ENCODE assay signal across 15 cellular contexts in the genomic region with DNA sequence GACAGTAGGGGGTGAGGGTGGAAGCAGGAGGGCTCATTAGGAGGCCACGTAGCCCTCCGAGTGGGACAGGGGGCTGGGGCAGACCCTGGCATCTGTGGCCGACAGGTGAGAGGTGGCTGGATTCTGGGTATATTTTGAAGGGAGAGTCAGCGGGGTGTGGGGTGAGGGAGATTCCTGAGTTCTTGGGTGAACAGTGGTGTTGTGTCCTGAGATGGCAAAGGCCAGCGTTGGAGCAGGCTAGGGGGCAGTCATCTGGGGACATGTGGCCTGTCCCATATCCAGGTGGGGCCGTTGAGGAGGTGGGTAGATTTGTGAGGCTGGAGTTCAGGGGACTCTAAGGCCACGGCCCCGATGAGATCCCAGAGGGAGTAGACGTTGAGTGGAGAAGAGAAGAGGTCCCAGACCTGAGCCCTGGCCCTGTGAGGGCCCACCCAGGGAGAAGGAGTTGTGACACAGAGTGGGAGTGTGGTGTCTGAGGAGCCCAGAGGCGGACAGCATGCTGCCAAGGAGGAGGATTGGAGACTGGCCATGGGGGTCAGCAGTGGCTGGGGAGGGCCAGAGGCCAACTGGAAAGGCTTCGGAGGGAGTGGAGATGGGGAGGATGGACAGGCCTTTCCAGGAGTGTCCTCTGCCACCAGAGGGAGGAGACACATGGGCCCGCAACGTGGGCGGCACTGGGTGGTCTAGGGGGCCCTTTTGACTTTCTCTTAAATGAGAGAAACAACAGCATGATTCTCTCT. TPM values are rescaled to one million over a fixed set of nuclear protein-coding genes. Genes with fewer than 3 reads are reported as not detected.
DNase-seq lines count a peak whose midpoint lies in the region; ATAC-seq and TF ChIP-seq lines count a peak whose summit lies in the region.
"Had no signal": no experiment of that assay in that cellular context is flagged by ENCODE, and none has a peak within 500 bp of the region (broad histone marks: within the 10 kb centered on the region; RNA-seq: fewer than 3 reads in every experiment).

No MANE protein-coding gene starts in this region.

- peaks cover 2% of the 10 kb centered on the region for H3K27me3 Mint-ChIP-seq in activated CD4-positive, alpha-beta T cell treated with anti-CD3 and anti-CD28 coated beads, Interleukin-2, amount 10 ng/mL, durations not matched to agents 24 days and 14 days
- peaks cover 4% of the 10 kb centered on the region for H3K27me3 Mint-ChIP-seq in activated naive CD8-positive, alpha-beta T cell treated with anti-CD3 and anti-CD28 coated beads for 36 hours
- H3K27me3 Mint-ChIP-seq in nephron (ENCODE audit: low read depth), result no peaks in the 10 kb centered on the region

- no peaks in the 10 kb centered on the region for H3K9me3 Mint-ChIP-seq in activated CD4-positive, alpha-beta T cell treated with anti-CD3 and anti-CD28 coated beads, Interleukin-2, amount 10 ng/mL, durations not matched to agents 24 days and 14 days
- H3K9me3 Mint-ChIP-seq in activated naive CD8-positive, alpha-beta T cell treated with anti-CD3 and anti-CD28 coated beads for 36 hours, result no peaks in the 10 kb centered on the region
- H3K9me3 Mint-ChIP-seq in nephron, result no peaks in the 10 kb centered on the region

- no peak overlapping the region for H3K27ac ChIP-seq in gastroesophageal sphincter
- H3K27ac ChIP-seq: A549, cardiac muscle cell, Peyer's patch, tibial artery had no signal

- no peak for TF ChIP-seq EP300 in gastroesophageal sphincter (IDR thresholded peaks at IDR 0.05)

- no peaks in the 10 kb centered on the region for H3K9me2 ChIP-seq in Loucy (replicated peaks; ENCODE audit: low read depth, low read length)

- peak overlapping the region; percentile 68 for H3K27ac Mint-ChIP-seq in activated CD4-positive, alpha-beta T cell treated with anti-CD3 and anti-CD28 coated beads, Interleukin-2, amount 10 ng/mL, durations not matched to agents 24 days and 14 days
- H3K27ac Mint-ChIP-seq in activated naive CD8-positive, alpha-beta T cell treated with anti-CD3 and anti-CD28 coated beads for 36 hours, result peak overlapping the region; percentile 74
- peak overlapping the region in 2 of 3 experiments; percentile 46 to 52 for H3K27ac Mint-ChIP-seq in nephron

- H3K27me3 ChIP-seq in Loucy (ENCODE audit: insufficient read depth, low read length, poor library complexity, severe bottlenecking) (no peaks in the 10 kb centered on the region), gastroesophageal sphincter (peaks cover 5% of the 10 kb centered on the region)
- H3K27me3 ChIP-seq: cardiac muscle cell, Peyer's patch had no signal

- WGBS in gastroesophageal sphincter (ENCODE audit: low coverage in 1 of 2), 2 donors, result 80 to 84% methylated on average over 6 to 11 of the region's 14 CpGs

- no peak overlapping the region for H3K4me2 ChIP-seq in Loucy (ENCODE audit: low read depth, low read length, poor library complexity, severe bottlenecking)
- H3K4me2 ChIP-seq: A549 had no signal

- H3K4me3 ChIP-seq in Loucy (ENCODE audit: low read length, poor library complexity, severe bottlenecking) (no peak overlapping the region), gastroesophageal sphincter (no peak overlapping the region)
- H3K4me3 ChIP-seq: A549, cardiac muscle cell, Peyer's patch, tibial artery had no signal

- no peaks in the 10 kb centered on the region for H3K79me2 ChIP-seq in Loucy (ENCODE audit: insufficient read depth, low read length)

- H3K4me3 Mint-ChIP-seq in activated CD4-positive, alpha-beta T cell treated with anti-CD3 and anti-CD28 coated beads, Interleukin-2, amount 10 ng/mL, durations not matched to agents 24 days and 14 days, result peak overlapping the region; percentile 32
- no peak overlapping the region for H3K4me3 Mint-ChIP-seq in activated naive CD8-positive, alpha-beta T cell treated with anti-CD3 and anti-CD28 coated beads for 36 hours
- no peak overlapping the region for H3K4me3 Mint-ChIP-seq in nephron

- no peak for TF ChIP-seq CTCF in Loucy (conservative IDR thresholded peaks at IDR 0.05; ENCODE audit: low read length)
- TF ChIP-seq CTCF in nephron (IDR thresholded peaks at IDR 0.05; ENCODE audit: unreplicated experiment in 3 of 3), result no peak
- no peak for TF ChIP-seq CTCF in gastroesophageal sphincter (IDR thresholded peaks at IDR 0.05)

- H3K4me1 ChIP-seq in Loucy (ENCODE audit: insufficient read depth, low read length, poor library complexity, severe bottlenecking), result peaks cover 11% of the 10 kb centered on the region
- no peaks in the 10 kb centered on the region for H3K4me1 ChIP-seq in gastroesophageal sphincter
- H3K4me1 ChIP-seq: A549, Peyer's patch, tibial artery had no signal

- ATAC-seq in HG02678 (IDR thresholded peaks at IDR 0.05; ENCODE audit: unreplicated experiment) (no peak), gastroesophageal sphincter (no peak)
- ATAC-seq: A549 had no signal

- H3K9ac ChIP-seq in Loucy (ENCODE audit: low read depth, low read length, poor library complexity, severe bottlenecking), result no peak overlapping the region

- intact Hi-C loops in activated CD4-positive, alpha-beta T cell treated with anti-CD3 and anti-CD28 coated beads, Interleukin-2, amount 10 ng/mL, durations not matched to agents 24 days and 14 days (cut with micrococcal nuclease), result no loop called here

- H4K20me1 ChIP-seq in Loucy (ENCODE audit: insufficient read depth, low read length, poor library complexity, severe bottlenecking), result no peaks in the 10 kb centered on the region

- 0 out of 2 replicates have a peak overlapping the region, but pooled peaks have one; percentile 27 for H2AFZ ChIP-seq in Loucy (ENCODE audit: low read length)

- H3F3A ChIP-seq in Loucy (ENCODE audit: low read depth), result no peaks in the 10 kb centered on the region

- no peak for DNase-seq in activated CD4-positive, alpha-beta T cell treated with anti-CD3 and anti-CD28 coated beads, Interleukin-2, amount 10 ng/mL, durations not matched to agents 24 days and 14 days
- no peak for DNase-seq in activated CD4-positive, alpha-beta T cell treated with anti-CD3 and anti-CD28 coated beads, Interleukin-2, amount 50 U/mL, for 48 hours
- no peak for DNase-seq in activated naive CD8-positive, alpha-beta T cell treated with anti-CD3 and anti-CD28 coated beads for 36 hours
- no peak for DNase-seq in GM19238 (ENCODE audit: insufficient read length, low spot score)
- DNase-seq: foreskin melanocyte, right cardiac atrium, tibial artery had no signal

- TF ChIP-seq POLR2A in gastroesophageal sphincter (IDR thresholded peaks at IDR 0.05), result no peak

- no peaks in the 10 kb centered on the region for H3K36me3 Mint-ChIP-seq in activated CD4-positive, alpha-beta T cell treated with anti-CD3 and anti-CD28 coated beads, Interleukin-2, amount 10 ng/mL, durations not matched to agents 24 days and 14 days (ENCODE audit: low read depth)
- no peaks in the 10 kb centered on the region for H3K36me3 Mint-ChIP-seq in activated naive CD8-positive, alpha-beta T cell treated with anti-CD3 and anti-CD28 coated beads for 36 hours
- no peaks in the 10 kb centered on the region for H3K36me3 Mint-ChIP-seq in nephron (ENCODE audit: low read depth)

- peaks cover 23% of the 10 kb centered on the region for H3K4me1 Mint-ChIP-seq in activated CD4-positive, alpha-beta T cell treated with anti-CD3 and anti-CD28 coated beads, Interleukin-2, amount 10 ng/mL, durations not matched to agents 24 days and 14 days
- peaks cover 26% of the 10 kb centered on the region for H3K4me1 Mint-ChIP-seq in activated naive CD8-positive, alpha-beta T cell treated with anti-CD3 and anti-CD28 coated beads for 36 hours
- peaks cover 33% of the 10 kb centered on the region for H3K4me1 Mint-ChIP-seq in nephron

- H3K9me3 ChIP-seq in Loucy (ENCODE audit: insufficient read depth, low read depth, low read length), result no peaks in the 10 kb centered on the region
- H3K9me3 ChIP-seq in gastroesophageal sphincter, result no peaks in the 10 kb centered on the region
- H3K9me3 ChIP-seq: A549, Peyer's patch, tibial artery had no signal

- H3K36me3 ChIP-seq in Loucy (ENCODE audit: insufficient read depth, low read length) (no peaks in the 10 kb centered on the region), gastroesophageal sphincter (no peaks in the 10 kb centered on the region)
- H3K36me3 ChIP-seq: cardiac muscle cell, Peyer's patch, tibial artery had no signal

RNA-seq across cellular contexts. Expression of a gene that starts 19.6 kb away (rescaled TPM):
- total RNA-seq in activated CD4-positive, alpha-beta T cell treated with anti-CD3 and anti-CD28 coated beads, Interleukin-2, amount 10 ng/mL, durations not matched to agents 24 days and 14 days, result not detected in 2 replicates
- under 1 TPM; 0.19 to 0.28 TPM for total RNA-seq in activated naive CD8-positive, alpha-beta T cell treated with anti-CD3 and anti-CD28 coated beads for 36 hours
- 1 to 10 TPM in 2 of 4 donors, not detected in 2; 1.2 TPM for total RNA-seq in gastroesophageal sphincter
- total RNA-seq: lung microvascular endothelial cell had no signal

RNA-seq across cellular contexts. Expression of a gene that starts 59.6 kb away (rescaled TPM):
- total RNA-seq in activated CD4-positive, alpha-beta T cell treated with anti-CD3 and anti-CD28 coated beads, Interleukin-2, amount 10 ng/mL, durations not matched to agents 24 days and 14 days, result 1,681 and 1,689 TPM in 2 replicates
- total RNA-seq in activated naive CD8-positive, alpha-beta T cell treated with anti-CD3 and anti-CD28 coated beads for 36 hours, result 1,000 to 10,000 TPM; 2,216 to 2,293 TPM
- 1,000 to 10,000 TPM; 1,014 to 3,120 (median 2,269) TPM for total RNA-seq in gastroesophageal sphincter
